ENCODE assay signal across 32 cellular contexts in genomic region chr17:72838581-72838980, GRCh38.
"Had no signal": no experiment of that assay in that cellular context is flagged by ENCODE, and none has a peak within 500 bp of the region (broad histone marks: within the 10 kb centered on the region; RNA-seq: fewer than 3 reads in every experiment).

No MANE protein-coding gene starts in this region.

- ATAC-seq: activated CD4-positive, alpha-beta T cell treated with anti-CD3 and anti-CD28 coated beads for 36 hours; activated CD4-positive, CD25-positive, alpha-beta regulatory T cell treated with anti-CD3 and anti-CD28 coated beads, Interleukin-2, amount 50 U/mL, for 24 hours; activated CD8-positive, alpha-beta T cell treated with anti-CD3 and anti-CD28 coated beads, Interleukin-2, amount 10 ng/mL, durations not matched to agents 7 days and 5 days; activated naive CD4-positive, alpha-beta T cell treated with anti-CD3 and anti-CD28 coated beads, Interleukin-2, amount 50 U/mL, for 72 hours; body of pancreas; PC-3; WTC11 had no signal

- H3K4me1 Mint-ChIP-seq: activated CD4-positive, alpha-beta T cell treated with anti-CD3 and anti-CD28 coated beads for 36 hours; activated CD4-positive, alpha-beta T cell treated with anti-CD3 and anti-CD28 coated beads, Interleukin-2, amount 10 ng/mL, durations not matched to agents 7 days and 5 days had no signal

- H3K27ac ChIP-seq: adrenal gland, body of pancreas, KMS-11, Peyer's patch, SJSA1 had no signal

- H3K4me2 ChIP-seq: KMS-11, SK-N-SH had no signal

- FAIRE-seq: astrocyte, TTC549 had no signal

- H3K4me3 Mint-ChIP-seq: activated CD4-positive, alpha-beta T cell treated with anti-CD3 and anti-CD28 coated beads for 36 hours; activated CD4-positive, alpha-beta T cell treated with anti-CD3 and anti-CD28 coated beads, Interleukin-2, amount 10 ng/mL, durations not matched to agents 7 days and 5 days; activated CD8-positive, alpha-beta T cell treated with anti-CD3 and anti-CD28 coated beads, Interleukin-2, amount 10 ng/mL, durations not matched to agents 7 days and 5 days; activated naive CD4-positive, alpha-beta T cell treated with anti-CD3 and anti-CD28 coated beads for 36 hours; activated T-cell treated with anti-CD3 and anti-CD28 coated beads, Interleukin-2, amount 50 U/mL, for 24 hours; T-helper 1 cell treated with Interleukin-12 subunit alpha and Interleukin-12 subunit beta and Interleukin-4 antibody, amounts not matched to agents 30 μg/mL and 1 μg/mL, for 36 hours; T-helper 2 cell treated with Interferon-gamma antibody and Interleukin-4, amounts not matched to agents 5 μg/mL and 100 μg/mL, for 36 hours; WTC11 had no signal

- H3K36me3 ChIP-seq: adrenal gland, Peyer's patch, SJSA1 had no signal

- H3K27ac Mint-ChIP-seq: activated CD4-positive, alpha-beta T cell treated with anti-CD3 and anti-CD28 coated beads for 36 hours; activated CD4-positive, alpha-beta T cell treated with anti-CD3 and anti-CD28 coated beads, Interleukin-2, amount 10 ng/mL, durations not matched to agents 7 days and 5 days; activated CD8-positive, alpha-beta T cell treated with anti-CD3 and anti-CD28 coated beads, Interleukin-2, amount 10 ng/mL, durations not matched to agents 7 days and 5 days; activated naive CD4-positive, alpha-beta T cell treated with anti-CD3 and anti-CD28 coated beads for 36 hours; activated naive CD4-positive, alpha-beta T cell treated with anti-CD3 and anti-CD28 coated beads, Interleukin-2, amount 50 U/mL, for 72 hours; activated T-cell treated with anti-CD3 and anti-CD28 coated beads, Interleukin-2, amount 50 U/mL, for 24 hours; T-helper 1 cell treated with Interleukin-12 subunit alpha and Interleukin-12 subunit beta and Interleukin-4 antibody, amounts not matched to agents 30 μg/mL and 1 μg/mL, for 36 hours; T-helper 2 cell treated with Interferon-gamma antibody and Interleukin-4, amounts not matched to agents 5 μg/mL and 100 μg/mL, for 36 hours; WTC11 had no signal

- H3K27me3 ChIP-seq: adrenal gland, body of pancreas, Peyer's patch, SJSA1 had no signal

- H3K27me3 Mint-ChIP-seq: activated CD4-positive, alpha-beta T cell treated with anti-CD3 and anti-CD28 coated beads for 36 hours; activated CD4-positive, alpha-beta T cell treated with anti-CD3 and anti-CD28 coated beads, Interleukin-2, amount 10 ng/mL, durations not matched to agents 7 days and 5 days; activated T-cell treated with anti-CD3 and anti-CD28 coated beads, Interleukin-2, amount 50 U/mL, for 24 hours had no signal

- H3K9ac ChIP-seq: KMS-11, SK-N-SH had no signal

- H3K9me3 Mint-ChIP-seq: T-helper 2 cell treated with Interferon-gamma antibody and Interleukin-4, amounts not matched to agents 5 μg/mL and 100 μg/mL, for 36 hours had no signal

- H3K4me1 ChIP-seq: adrenal gland, body of pancreas, SJSA1 had no signal

- H3K4me3 ChIP-seq: adrenal gland, body of pancreas, Peyer's patch, SJSA1 had no signal

- DNase-seq: activated CD4-positive, alpha-beta T cell treated with anti-CD3 and anti-CD28 coated beads for 36 hours; activated CD4-positive, alpha-beta T cell treated with anti-CD3 and anti-CD28 coated beads, Interleukin-2, amount 10 ng/mL, durations not matched to agents 7 days and 5 days; activated CD4-positive, alpha-beta T cell treated with anti-CD3 and anti-CD28 coated beads, Interleukin-2, amount 50 U/mL, for 48 hours; activated CD8-positive, alpha-beta T cell treated with anti-CD3 and anti-CD28 coated beads, Interleukin-2, amount 10 ng/mL, durations not matched to agents 7 days and 5 days; activated gamma-delta T cell treated with Interleukin-2 at 50 U/mL for 16 hours; activated naive CD4-positive, alpha-beta T cell treated with anti-CD3 and anti-CD28 coated beads for 36 hours; activated T-cell treated with anti-CD3 and anti-CD28 coated beads, Interleukin-2, amount 50 U/mL, for 24 hours; body of pancreas; central memory CD4-positive, alpha-beta T cell; NCI-H1105; NCI-H1417 treated with DMSO at 0.1 percent for 48 hours; NCI-H187 treated with DMSO at 0.1 percent for 48 hours; NCI-H2081 treated with DMSO at 0.1 percent for 48 hours; NCI-H226; NCI-H524 treated with DMSO at 0.1 percent for 48 hours; NCI-H748 treated with DMSO at 0.1 percent for 48 hours; NK-92 treated with Interleukin-12 subunit alpha and Interleukin-12 subunit beta, amount 100 ng/mL, for 24 hours; PC-3; Peyer's patch; RPMI8226; SHP77 treated with DMSO at 0.1 percent for 48 hours; SK-N-SH had no signal

- H3K9me3 ChIP-seq: adrenal gland, body of pancreas, SJSA1, SK-N-SH had no signal
